Comparison of ENCODE assay signal across 1 cellular context in the genomic region with DNA sequence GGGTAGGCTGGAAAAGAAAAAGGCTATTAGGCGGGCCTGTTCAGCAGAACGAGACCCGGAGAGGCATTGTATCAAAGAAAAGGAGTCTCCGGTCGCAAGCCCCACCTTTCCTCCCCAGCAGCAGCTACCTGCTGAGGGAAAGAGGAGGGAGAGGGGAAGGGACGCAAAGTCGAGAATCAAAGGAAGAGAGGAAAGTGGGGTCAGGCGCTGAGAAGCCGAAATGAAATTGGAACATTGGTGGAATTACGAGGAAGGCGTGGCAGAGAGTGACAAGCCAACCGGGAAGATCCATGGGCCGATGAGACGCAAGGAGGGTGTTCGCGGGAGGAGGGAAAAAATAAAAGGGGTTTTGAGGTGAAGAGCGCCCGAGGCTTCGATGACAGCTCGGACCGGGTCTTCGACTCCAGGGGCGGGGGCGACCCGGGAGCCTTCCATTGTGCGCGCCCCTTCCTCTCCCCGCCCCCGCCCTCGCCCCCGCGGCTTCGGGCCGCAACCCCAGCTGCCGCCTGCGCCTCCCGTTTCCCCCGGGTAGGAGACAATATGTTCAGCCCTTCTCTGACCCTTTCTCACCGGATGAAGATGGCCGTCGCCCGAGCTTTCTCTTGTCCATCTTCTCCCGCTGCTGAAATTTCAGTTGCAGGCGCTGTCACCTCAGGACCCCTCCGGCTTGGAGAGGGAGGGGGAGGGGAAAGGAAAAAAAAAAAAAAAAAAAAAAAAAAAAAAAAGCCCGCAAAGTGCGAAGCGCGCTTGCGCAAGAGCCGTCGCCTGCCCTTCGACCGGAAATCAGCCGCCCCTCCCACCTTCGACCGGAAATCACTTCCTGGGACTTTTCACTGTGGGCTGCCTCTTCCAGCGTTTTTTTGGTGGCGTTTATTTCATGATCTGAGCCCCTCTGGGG.
A peak's percentile ranks its signal among the peaks of the same experiment; 100 is the strongest.
TF ChIP-seq lines count a peak whose summit lies in the region.

A gene with protein sequence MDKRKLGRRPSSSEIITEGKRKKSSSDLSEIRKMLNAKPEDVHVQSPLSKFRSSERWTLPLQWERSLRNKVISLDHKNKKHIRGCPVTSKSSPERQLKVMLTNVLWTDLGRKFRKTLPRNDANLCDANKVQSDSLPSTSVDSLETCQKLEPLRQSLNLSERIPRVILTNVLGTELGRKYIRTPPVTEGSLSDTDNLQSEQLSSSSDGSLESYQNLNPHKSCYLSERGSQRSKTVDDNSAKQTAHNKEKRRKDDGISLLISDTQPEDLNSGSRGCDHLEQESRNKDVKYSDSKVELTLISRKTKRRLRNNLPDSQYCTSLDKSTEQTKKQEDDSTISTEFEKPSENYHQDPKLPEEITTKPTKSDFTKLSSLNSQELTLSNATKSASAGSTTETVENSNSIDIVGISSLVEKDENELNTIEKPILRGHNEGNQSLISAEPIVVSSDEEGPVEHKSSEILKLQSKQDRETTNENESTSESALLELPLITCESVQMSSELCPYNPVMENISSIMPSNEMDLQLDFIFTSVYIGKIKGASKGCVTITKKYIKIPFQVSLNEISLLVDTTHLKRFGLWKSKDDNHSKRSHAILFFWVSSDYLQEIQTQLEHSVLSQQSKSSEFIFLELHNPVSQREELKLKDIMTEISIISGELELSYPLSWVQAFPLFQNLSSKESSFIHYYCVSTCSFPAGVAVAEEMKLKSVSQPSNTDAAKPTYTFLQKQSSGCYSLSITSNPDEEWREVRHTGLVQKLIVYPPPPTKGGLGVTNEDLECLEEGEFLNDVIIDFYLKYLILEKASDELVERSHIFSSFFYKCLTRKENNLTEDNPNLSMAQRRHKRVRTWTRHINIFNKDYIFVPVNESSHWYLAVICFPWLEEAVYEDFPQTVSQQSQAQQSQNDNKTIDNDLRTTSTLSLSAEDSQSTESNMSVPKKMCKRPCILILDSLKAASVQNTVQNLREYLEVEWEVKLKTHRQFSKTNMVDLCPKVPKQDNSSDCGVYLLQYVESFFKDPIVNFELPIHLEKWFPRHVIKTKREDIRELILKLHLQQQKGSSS (minus strand): TSS at position 692 of the 898 bp plus-strand sequence. CDS start 82 bp downstream, at position 610.

TF ChIP-seq in GM12878, 131 proteins besides CTCF, POLR2A, EP300 and RAD21 (continued from another document and continues in another):
- no peak for TF ChIP-seq FOS (IDR thresholded peaks at IDR 0.05; ENCODE audit: borderline replicate concordance, extremely low read depth, insufficient read length)
- TF ChIP-seq RCOR1 (conservative IDR thresholded peaks at IDR 0.05; ENCODE audit: low read depth, low read length) = 0 out of 2 replicates have a peak, but pooled peaks have one; percentile 31
- TF ChIP-seq TBL1XR1 (IDR thresholded peaks at IDR 0.05; ENCODE audit: low read depth, low read length) = peak; percentile 30; the same call in 1 of the 2 replicates
- TF ChIP-seq, protein P1, sequence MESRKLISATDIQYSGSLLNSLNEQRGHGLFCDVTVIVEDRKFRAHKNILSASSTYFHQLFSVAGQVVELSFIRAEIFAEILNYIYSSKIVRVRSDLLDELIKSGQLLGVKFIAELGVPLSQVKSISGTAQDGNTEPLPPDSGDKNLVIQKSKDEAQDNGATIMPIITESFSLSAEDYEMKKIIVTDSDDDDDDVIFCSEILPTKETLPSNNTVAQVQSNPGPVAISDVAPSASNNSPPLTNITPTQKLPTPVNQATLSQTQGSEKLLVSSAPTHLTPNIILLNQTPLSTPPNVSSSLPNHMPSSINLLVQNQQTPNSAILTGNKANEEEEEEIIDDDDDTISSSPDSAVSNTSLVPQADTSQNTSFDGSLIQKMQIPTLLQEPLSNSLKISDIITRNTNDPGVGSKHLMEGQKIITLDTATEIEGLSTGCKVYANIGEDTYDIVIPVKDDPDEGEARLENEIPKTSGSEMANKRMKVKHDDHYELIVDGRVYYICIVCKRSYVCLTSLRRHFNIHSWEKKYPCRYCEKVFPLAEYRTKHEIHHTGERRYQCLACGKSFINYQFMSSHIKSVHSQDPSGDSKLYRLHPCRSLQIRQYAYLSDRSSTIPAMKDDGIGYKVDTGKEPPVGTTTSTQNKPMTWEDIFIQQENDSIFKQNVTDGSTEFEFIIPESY (IDR thresholded peaks at IDR 0.05) = no peak
- TF ChIP-seq, protein P2, sequence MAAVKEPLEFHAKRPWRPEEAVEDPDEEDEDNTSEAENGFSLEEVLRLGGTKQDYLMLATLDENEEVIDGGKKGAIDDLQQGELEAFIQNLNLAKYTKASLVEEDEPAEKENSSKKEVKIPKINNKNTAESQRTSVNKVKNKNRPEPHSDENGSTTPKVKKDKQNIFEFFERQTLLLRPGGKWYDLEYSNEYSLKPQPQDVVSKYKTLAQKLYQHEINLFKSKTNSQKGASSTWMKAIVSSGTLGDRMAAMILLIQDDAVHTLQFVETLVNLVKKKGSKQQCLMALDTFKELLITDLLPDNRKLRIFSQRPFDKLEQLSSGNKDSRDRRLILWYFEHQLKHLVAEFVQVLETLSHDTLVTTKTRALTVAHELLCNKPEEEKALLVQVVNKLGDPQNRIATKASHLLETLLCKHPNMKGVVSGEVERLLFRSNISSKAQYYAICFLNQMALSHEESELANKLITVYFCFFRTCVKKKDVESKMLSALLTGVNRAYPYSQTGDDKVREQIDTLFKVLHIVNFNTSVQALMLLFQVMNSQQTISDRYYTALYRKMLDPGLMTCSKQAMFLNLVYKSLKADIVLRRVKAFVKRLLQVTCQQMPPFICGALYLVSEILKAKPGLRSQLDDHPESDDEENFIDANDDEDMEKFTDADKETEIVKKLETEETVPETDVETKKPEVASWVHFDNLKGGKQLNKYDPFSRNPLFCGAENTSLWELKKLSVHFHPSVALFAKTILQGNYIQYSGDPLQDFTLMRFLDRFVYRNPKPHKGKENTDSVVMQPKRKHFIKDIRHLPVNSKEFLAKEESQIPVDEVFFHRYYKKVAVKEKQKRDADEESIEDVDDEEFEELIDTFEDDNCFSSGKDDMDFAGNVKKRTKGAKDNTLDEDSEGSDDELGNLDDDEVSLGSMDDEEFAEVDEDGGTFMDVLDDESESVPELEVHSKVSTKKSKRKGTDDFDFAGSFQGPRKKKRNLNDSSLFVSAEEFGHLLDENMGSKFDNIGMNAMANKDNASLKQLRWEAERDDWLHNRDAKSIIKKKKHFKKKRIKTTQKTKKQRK (IDR thresholded peaks at IDR 0.05; ENCODE audit: low read depth, low read length) = no peak
- TF ChIP-seq SREBF2 (IDR thresholded peaks at IDR 0.05; ENCODE audit: low read length) = peak; percentile 54; the same call in 1 of the 2 replicates
- TF ChIP-seq, protein P3, sequence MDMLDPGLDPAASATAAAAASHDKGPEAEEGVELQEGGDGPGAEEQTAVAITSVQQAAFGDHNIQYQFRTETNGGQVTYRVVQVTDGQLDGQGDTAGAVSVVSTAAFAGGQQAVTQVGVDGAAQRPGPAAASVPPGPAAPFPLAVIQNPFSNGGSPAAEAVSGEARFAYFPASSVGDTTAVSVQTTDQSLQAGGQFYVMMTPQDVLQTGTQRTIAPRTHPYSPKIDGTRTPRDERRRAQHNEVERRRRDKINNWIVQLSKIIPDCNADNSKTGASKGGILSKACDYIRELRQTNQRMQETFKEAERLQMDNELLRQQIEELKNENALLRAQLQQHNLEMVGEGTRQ (IDR thresholded peaks at IDR 0.05; ENCODE audit: borderline replicate concordance, low read depth, low read length) = no peak
- no peak for TF ChIP-seq ZNF274 (IDR thresholded peaks at IDR 0.05; ENCODE audit: insufficient read depth, insufficient read length)
- no peak for TF ChIP-seq ZNF24 (IDR thresholded peaks at IDR 0.05)
- TF ChIP-seq MYC (IDR thresholded peaks at IDR 0.05; ENCODE audit: insufficient read depth, insufficient read length, insufficient replicate concordance, low read length, severe bottlenecking) = no peak
- TF ChIP-seq BMI1 (IDR thresholded peaks at IDR 0.05; ENCODE audit: borderline replicate concordance) = no peak
- TF ChIP-seq SMC3 (IDR thresholded peaks at IDR 0.05; ENCODE audit: borderline replicate concordance, low read length) = no peak
- TF ChIP-seq NFYA (IDR thresholded peaks at IDR 0.05; ENCODE audit: borderline replicate concordance, low read depth, low read length) = no peak
- TF ChIP-seq CBFB (IDR thresholded peaks at IDR 0.05; ENCODE audit: low read depth) = no peak; the same call in 1 of the 2 replicates
- TF ChIP-seq IKZF1 (conservative IDR thresholded peaks at IDR 0.05) = peak; percentile 80
- TF ChIP-seq, protein P4, sequence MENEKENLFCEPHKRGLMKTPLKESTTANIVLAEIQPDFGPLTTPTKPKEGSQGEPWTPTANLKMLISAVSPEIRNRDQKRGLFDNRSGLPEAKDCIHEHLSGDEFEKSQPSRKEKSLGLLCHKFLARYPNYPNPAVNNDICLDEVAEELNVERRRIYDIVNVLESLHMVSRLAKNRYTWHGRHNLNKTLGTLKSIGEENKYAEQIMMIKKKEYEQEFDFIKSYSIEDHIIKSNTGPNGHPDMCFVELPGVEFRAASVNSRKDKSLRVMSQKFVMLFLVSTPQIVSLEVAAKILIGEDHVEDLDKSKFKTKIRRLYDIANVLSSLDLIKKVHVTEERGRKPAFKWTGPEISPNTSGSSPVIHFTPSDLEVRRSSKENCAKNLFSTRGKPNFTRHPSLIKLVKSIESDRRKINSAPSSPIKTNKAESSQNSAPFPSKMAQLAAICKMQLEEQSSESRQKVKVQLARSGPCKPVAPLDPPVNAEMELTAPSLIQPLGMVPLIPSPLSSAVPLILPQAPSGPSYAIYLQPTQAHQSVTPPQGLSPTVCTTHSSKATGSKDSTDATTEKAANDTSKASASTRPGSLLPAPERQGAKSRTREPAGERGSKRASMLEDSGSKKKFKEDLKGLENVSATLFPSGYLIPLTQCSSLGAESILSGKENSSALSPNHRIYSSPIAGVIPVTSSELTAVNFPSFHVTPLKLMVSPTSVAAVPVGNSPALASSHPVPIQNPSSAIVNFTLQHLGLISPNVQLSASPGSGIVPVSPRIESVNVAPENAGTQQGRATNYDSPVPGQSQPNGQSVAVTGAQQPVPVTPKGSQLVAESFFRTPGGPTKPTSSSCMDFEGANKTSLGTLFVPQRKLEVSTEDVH (IDR thresholded peaks at IDR 0.05; ENCODE audit: low read depth, partially characterized antibody) = no peak
- TF ChIP-seq, protein P5, sequence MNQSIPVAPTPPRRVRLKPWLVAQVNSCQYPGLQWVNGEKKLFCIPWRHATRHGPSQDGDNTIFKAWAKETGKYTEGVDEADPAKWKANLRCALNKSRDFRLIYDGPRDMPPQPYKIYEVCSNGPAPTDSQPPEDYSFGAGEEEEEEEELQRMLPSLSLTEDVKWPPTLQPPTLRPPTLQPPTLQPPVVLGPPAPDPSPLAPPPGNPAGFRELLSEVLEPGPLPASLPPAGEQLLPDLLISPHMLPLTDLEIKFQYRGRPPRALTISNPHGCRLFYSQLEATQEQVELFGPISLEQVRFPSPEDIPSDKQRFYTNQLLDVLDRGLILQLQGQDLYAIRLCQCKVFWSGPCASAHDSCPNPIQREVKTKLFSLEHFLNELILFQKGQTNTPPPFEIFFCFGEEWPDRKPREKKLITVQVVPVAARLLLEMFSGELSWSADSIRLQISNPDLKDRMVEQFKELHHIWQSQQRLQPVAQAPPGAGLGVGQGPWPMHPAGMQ (IDR thresholded peaks at IDR 0.05; ENCODE audit: borderline replicate concordance) = no peak
- no peak for TF ChIP-seq RFX5 (IDR thresholded peaks at IDR 0.05; ENCODE audit: low read depth, low read length)
- TF ChIP-seq KLF5 (IDR thresholded peaks at IDR 0.05; ENCODE audit: partially characterized antibody) = no peak
- no peak for TF ChIP-seq EZH2 (IDR thresholded peaks at IDR 0.05; ENCODE audit: borderline replicate concordance, control insufficient read depth, low read depth, low read length)
- TF ChIP-seq GABPA (IDR thresholded peaks at IDR 0.05; ENCODE audit: low read depth) = peak; percentile 90
- TF ChIP-seq IKZF2 (IDR thresholded peaks at IDR 0.05) = peak; percentile 77 to 87
- TF ChIP-seq, protein P6, sequence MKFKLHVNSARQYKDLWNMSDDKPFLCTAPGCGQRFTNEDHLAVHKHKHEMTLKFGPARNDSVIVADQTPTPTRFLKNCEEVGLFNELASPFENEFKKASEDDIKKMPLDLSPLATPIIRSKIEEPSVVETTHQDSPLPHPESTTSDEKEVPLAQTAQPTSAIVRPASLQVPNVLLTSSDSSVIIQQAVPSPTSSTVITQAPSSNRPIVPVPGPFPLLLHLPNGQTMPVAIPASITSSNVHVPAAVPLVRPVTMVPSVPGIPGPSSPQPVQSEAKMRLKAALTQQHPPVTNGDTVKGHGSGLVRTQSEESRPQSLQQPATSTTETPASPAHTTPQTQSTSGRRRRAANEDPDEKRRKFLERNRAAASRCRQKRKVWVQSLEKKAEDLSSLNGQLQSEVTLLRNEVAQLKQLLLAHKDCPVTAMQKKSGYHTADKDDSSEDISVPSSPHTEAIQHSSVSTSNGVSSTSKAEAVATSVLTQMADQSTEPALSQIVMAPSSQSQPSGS (IDR thresholded peaks at IDR 0.05; ENCODE audit: low read length) = no peak
- peak; percentile 36; the same call in 1 of the 2 replicates for TF ChIP-seq HCFC1 (IDR thresholded peaks at IDR 0.05; ENCODE audit: low read length)
- TF ChIP-seq, protein P7, sequence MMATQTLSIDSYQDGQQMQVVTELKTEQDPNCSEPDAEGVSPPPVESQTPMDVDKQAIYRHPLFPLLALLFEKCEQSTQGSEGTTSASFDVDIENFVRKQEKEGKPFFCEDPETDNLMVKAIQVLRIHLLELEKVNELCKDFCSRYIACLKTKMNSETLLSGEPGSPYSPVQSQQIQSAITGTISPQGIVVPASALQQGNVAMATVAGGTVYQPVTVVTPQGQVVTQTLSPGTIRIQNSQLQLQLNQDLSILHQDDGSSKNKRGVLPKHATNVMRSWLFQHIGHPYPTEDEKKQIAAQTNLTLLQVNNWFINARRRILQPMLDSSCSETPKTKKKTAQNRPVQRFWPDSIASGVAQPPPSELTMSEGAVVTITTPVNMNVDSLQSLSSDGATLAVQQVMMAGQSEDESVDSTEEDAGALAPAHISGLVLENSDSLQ (IDR thresholded peaks at IDR 0.05) = no peak
- no peak for TF ChIP-seq SP1 (IDR thresholded peaks at IDR 0.05; ENCODE audit: low read depth, low read length)
- peak; percentile 61; the same call in 1 of the 2 replicates for TF ChIP-seq NFIC (IDR thresholded peaks at IDR 0.05; ENCODE audit: low read depth, low read length)
- TF ChIP-seq RELA (IDR thresholded peaks at IDR 0.05; ENCODE audit: borderline replicate concordance, partially characterized antibody) = no peak
- no peak for TF ChIP-seq ZZZ3 (IDR thresholded peaks at IDR 0.05; ENCODE audit: control insufficient read depth, insufficient read length, low read depth)
- no peak for TF ChIP-seq SMAD1 (IDR thresholded peaks at IDR 0.05; ENCODE audit: low read depth, partially characterized antibody)
- TF ChIP-seq CBX5 (IDR thresholded peaks at IDR 0.05; ENCODE audit: low read depth) = no peak
- TF ChIP-seq, protein P8, sequence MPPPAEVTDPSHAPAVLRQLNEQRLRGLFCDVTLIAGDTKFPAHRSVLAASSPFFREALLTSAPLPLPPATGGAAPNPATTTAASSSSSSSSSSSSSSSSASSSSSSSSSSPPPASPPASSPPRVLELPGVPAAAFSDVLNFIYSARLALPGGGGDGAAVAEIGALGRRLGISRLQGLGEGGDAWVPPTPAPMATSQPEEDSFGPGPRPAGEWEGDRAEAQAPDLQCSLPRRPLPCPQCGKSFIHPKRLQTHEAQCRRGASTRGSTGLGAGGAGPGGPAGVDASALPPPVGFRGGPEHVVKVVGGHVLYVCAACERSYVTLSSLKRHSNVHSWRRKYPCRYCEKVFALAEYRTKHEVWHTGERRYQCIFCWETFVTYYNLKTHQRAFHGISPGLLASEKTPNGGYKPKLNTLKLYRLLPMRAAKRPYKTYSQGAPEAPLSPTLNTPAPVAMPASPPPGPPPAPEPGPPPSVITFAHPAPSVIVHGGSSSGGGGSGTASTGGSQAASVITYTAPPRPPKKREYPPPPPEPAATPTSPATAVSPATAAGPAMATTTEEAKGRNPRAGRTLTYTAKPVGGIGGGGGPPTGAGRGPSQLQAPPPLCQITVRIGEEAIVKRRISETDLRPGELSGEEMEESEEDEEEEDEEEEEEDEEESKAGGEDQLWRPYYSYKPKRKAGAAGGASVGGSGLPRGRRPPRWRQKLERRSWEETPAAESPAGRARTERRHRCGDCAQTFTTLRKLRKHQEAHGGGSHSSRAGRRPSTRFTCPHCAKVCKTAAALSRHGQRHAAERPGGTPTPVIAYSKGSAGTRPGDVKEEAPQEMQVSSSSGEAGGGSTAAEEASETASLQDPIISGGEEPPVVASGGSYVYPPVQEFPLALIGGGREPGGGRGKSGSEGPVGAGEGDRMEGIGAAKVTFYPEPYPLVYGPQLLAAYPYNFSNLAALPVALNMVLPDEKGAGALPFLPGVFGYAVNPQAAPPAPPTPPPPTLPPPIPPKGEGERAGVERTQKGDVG (CRISPR knock-in tag; IDR thresholded peaks at IDR 0.05) = no peak
